Comparison of ENCODE assay signal across 19 cellular contexts in genomic region chr6:161401910-161402309, GRCh38.
A peak's percentile ranks its signal among the peaks of the same experiment; 100 is the strongest.
DNase-seq lines count a peak whose midpoint lies in the region; ATAC-seq and TF ChIP-seq lines count a peak whose summit lies in the region.
"Had no signal": no experiment of that assay in that cellular context is flagged by ENCODE, and none has a peak within 500 bp of the region (broad histone marks: within the 10 kb centered on the region; RNA-seq: fewer than 3 reads in every experiment).

No MANE protein-coding gene starts in this region.

- no peak overlapping the region for H2BK15ac ChIP-seq in mesendoderm (replicated peaks; ENCODE audit: low read depth)

- 63 to 77% (median 68%) methylated on average over 6 of the region's 6 CpGs for WGBS in heart left ventricle, 4 donors
- no CpG with 5 or more reads among the region's 6 CpGs for WGBS in mesendoderm (ENCODE audit: extremely low coverage, insufficient coverage, low lambda C conversion rate)

- H3K4me3 ChIP-seq in heart left ventricle (no peak overlapping the region), mesendoderm (ENCODE audit: low read length) (no peak overlapping the region)
- H3K4me3 ChIP-seq: BLaER1 treated with 17β-estradiol and CSF1 and Interleukin-3, amounts not matched to agents 10 nM and 100 nM had no signal

- no peaks in the 10 kb centered on the region for H3K27me3 ChIP-seq in heart left ventricle
- no peaks in the 10 kb centered on the region for H3K27me3 ChIP-seq in mesendoderm (ENCODE audit: insufficient read depth, low read length, poor library complexity)
- H3K27me3 ChIP-seq: BLaER1 treated with 17β-estradiol and CSF1 and Interleukin-3, amounts not matched to agents 10 nM and 100 nM had no signal

- H3K56ac ChIP-seq in mesendoderm (ENCODE audit: low read length), result no peak overlapping the region

- no peak overlapping the region for H2BK5ac ChIP-seq in mesendoderm (ENCODE audit: low read length)

- H3K27ac ChIP-seq in heart left ventricle (no peak overlapping the region), mesendoderm (ENCODE audit: low read depth, low read length) (peak overlapping the region; percentile 70)
- H3K27ac ChIP-seq: 22Rv1; BLaER1 treated with 17β-estradiol and CSF1 and Interleukin-3, amounts not matched to agents 10 nM and 100 nM had no signal

- TF ChIP-seq POLR2A in heart left ventricle (IDR thresholded peaks at IDR 0.05), result no peak

- no peak for ATAC-seq in heart left ventricle
- no peak for ATAC-seq in SK-N-SH treated with all-trans-retinoic acid at 6 μM for 48 hours
- no peak for ATAC-seq in GM21576 (IDR thresholded peaks at IDR 0.05; ENCODE audit: unreplicated experiment)
- ATAC-seq: HCT116, HepG2 had no signal

- no peak overlapping the region for H3K9ac ChIP-seq in mesendoderm (ENCODE audit: low read length)
- H3K9ac ChIP-seq: BLaER1 treated with 17β-estradiol and CSF1 and Interleukin-3, amounts not matched to agents 10 nM and 100 nM had no signal

- no peak overlapping the region for H3K4ac ChIP-seq in mesendoderm (ENCODE audit: low read depth, low read length)

- no peak overlapping the region for H2BK120ac ChIP-seq in mesendoderm (ENCODE audit: low read depth, low read length)

- no peak overlapping the region for H2AK5ac ChIP-seq in mesendoderm (ENCODE audit: low read length)

- no peaks in the 10 kb centered on the region for H3K4me1 ChIP-seq in heart left ventricle
- peaks cover 3% of the 10 kb centered on the region for H3K4me1 ChIP-seq in mesendoderm (ENCODE audit: control insufficient read depth, low read depth, low read length)

- no peak overlapping the region for H4K8ac ChIP-seq in mesendoderm (ENCODE audit: low read depth, low read length)

- DNase-seq in cardiac septum (ENCODE audit: low spot score) (peak; percentile 27), heart left ventricle (no peak), mesendoderm (peak; percentile 93), NCI-H146 (lab: John Stamatoyannopoulos, UW) (no peak), C1 segment of cervical spinal cord (lab: John Stamatoyannopoulos, UW) (no peak)
- DNase-seq in stimulated activated CD8-positive, alpha-beta memory T cell treated with anti-CD3 and anti-CD28 coated beads, Interleukin-4, amount 100 ng/mL, for 48 hours, result no peak
- DNase-seq: CD4-positive, alpha-beta T cell; DMS153; DMS79; GF-D8; GOT3; H7; HFFc6 had no signal

- no peaks in the 10 kb centered on the region for H3K79me1 ChIP-seq in mesendoderm (ENCODE audit: low read length)

- H3K18ac ChIP-seq in mesendoderm (ENCODE audit: low read length), result no peak overlapping the region

- no peak overlapping the region for H4K5ac ChIP-seq in mesendoderm (ENCODE audit: low read length)

- no peak overlapping the region for H3K4me2 ChIP-seq in mesendoderm (ENCODE audit: low read length)
- H3K4me2 ChIP-seq: BLaER1 treated with 17β-estradiol and CSF1 and Interleukin-3, amounts not matched to agents 10 nM and 100 nM had no signal

- H3K36me3 ChIP-seq in heart left ventricle, result no peaks in the 10 kb centered on the region
- H3K36me3 ChIP-seq in mesendoderm (ENCODE audit: control insufficient read depth, insufficient read depth, low read length), result no peaks in the 10 kb centered on the region
- H3K36me3 ChIP-seq: BLaER1 treated with 17β-estradiol and CSF1 and Interleukin-3, amounts not matched to agents 10 nM and 100 nM had no signal

- H3K79me2 ChIP-seq in mesendoderm (ENCODE audit: control insufficient read depth, insufficient read depth, low read length), result no peaks in the 10 kb centered on the region

- H3K9me3 ChIP-seq in heart left ventricle, result peaks cover 0 to 14% (median 3%) of the 10 kb centered on the region in 12 donors

- H3K23ac ChIP-seq in mesendoderm (ENCODE audit: low read length), result peak overlapping the region; percentile 18

- TF ChIP-seq CTCF in heart left ventricle (IDR thresholded peaks at IDR 0.05), result no peak

- intact Hi-C loops in cardiac septum (cut with DNase I) (no loop called here), heart left ventricle (cut with DNase I) (no loop called here)

TF ChIP-seq in SK-N-SH treated with all-trans-retinoic acid at 6 μM for 48 hours, 23 proteins besides CTCF, POLR2A, EP300 and RAD21:
- TF ChIP-seq TSHZ2 (CRISPR knock-in tag; IDR thresholded peaks at IDR 0.05) (peak; percentile 30; the same call in 1 of the 2 replicates), ZNF565 (CRISPR knock-in tag; conservative IDR thresholded peaks at IDR 0.05; ENCODE audit: low read depth) (no peak), ISL1 (CRISPR knock-in tag; IDR thresholded peaks at IDR 0.05) (no peak), PPARA (CRISPR knock-in tag; IDR thresholded peaks at IDR 0.05; ENCODE audit: borderline replicate concordance) (no peak), RARB (CRISPR knock-in tag; IDR thresholded peaks at IDR 0.05) (no peak), TCF4 (CRISPR knock-in tag; IDR thresholded peaks at IDR 0.05; ENCODE audit: borderline replicate concordance) (peak; percentile 56; the same call in 1 of the 2 replicates), ZC3H10 (CRISPR knock-in tag; IDR thresholded peaks at IDR 0.05) (no peak), GLIS3 (CRISPR knock-in tag; IDR thresholded peaks at IDR 0.05) (no peak), PATZ1 (CRISPR knock-in tag; IDR thresholded peaks at IDR 0.05; ENCODE audit: borderline replicate concordance) (no peak), ZNF8 (CRISPR knock-in tag; IDR thresholded peaks at IDR 0.05) (no peak), OSR1 (CRISPR knock-in tag; IDR thresholded peaks at IDR 0.05) (no peak), ESRRG (CRISPR knock-in tag; IDR thresholded peaks at IDR 0.05) (no peak), CSDC2 (CRISPR knock-in tag; IDR thresholded peaks at IDR 0.05) (no peak), ZNF70 (CRISPR knock-in tag; IDR thresholded peaks at IDR 0.05) (no peak), POU6F1 (CRISPR knock-in tag; IDR thresholded peaks at IDR 0.05; ENCODE audit: borderline replicate concordance, low read depth) (no peak), SNAI2 (CRISPR knock-in tag; IDR thresholded peaks at IDR 0.05) (no peak), ZFP3 (CRISPR knock-in tag; IDR thresholded peaks at IDR 0.05) (no peak)
TF ChIP-seq in SK-N-SH treated with all-trans-retinoic acid at 6 μM for 48 hours: peak in this region for 2.

Comparison
In these comparisons a context has a peak if more than half of its experiments do, and no peak if none do; other contexts are left out.
1. DNase-seq: peak in cardiac septum (single experiment) and mesendoderm (single experiment); none in heart left ventricle (0 of 5), NCI-H146 (single experiment), C1 segment of cervical spinal cord (0 of 14) and stimulated activated CD8-positive, alpha-beta memory T cell treated with anti-CD3 and anti-CD28 coated beads, Interleukin-4, amount 100 ng/mL, for 48 hours (single experiment).